Comparison of ENCODE assay signal across 3 cellular contexts in the genomic region with DNA sequence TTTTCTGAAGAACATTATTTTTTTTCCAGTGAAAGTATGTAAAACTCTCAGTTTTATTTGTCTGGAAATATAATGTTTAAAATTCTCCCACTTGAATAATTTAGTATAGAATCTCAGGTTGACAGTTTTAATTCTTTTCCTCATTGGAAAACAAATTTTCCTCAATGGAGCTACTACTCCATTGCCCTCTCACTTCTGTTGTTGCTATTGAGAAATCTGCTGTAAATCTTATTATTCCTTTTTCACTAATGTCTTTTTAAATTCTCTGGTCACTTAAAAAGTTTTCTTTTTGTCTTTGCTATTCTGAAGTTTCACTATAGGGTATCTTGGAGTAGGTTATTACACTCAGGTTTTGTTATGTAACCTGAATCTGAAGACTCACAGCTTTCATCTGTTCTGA.
TF ChIP-seq lines count a peak whose summit lies in the region.

No MANE protein-coding gene starts in this region.

TF ChIP-seq in HepG2, 621 proteins besides CTCF, POLR2A, EP300 and RAD21:
- TF ChIP-seq ZNF740 (CRISPR knock-in tag; IDR thresholded peaks at IDR 0.05) = no peak
- no peak for TF ChIP-seq ZNF180 (CRISPR knock-in tag; IDR thresholded peaks at IDR 0.05; ENCODE audit: borderline replicate concordance, low read depth)
- TF ChIP-seq ZNF317 (CRISPR knock-in tag; IDR thresholded peaks at IDR 0.05) = peak; percentile 99
- TF ChIP-seq ZNF607 (CRISPR knock-in tag; IDR thresholded peaks at IDR 0.05; ENCODE audit: borderline replicate concordance) = no peak
- no peak for TF ChIP-seq ZNF224 (CRISPR knock-in tag; IDR thresholded peaks at IDR 0.05)
- no peak for TF ChIP-seq PBX2 (CRISPR knock-in tag; IDR thresholded peaks at IDR 0.05)

TF ChIP-seq in WTC11, 78 proteins besides CTCF, POLR2A, EP300 and RAD21:
- TF ChIP-seq ZNF317 (CRISPR knock-in tag; IDR thresholded peaks at IDR 0.05; ENCODE audit: borderline replicate concordance, low read depth) (peak; percentile 77), GABPB1 (CRISPR knock-in tag; IDR thresholded peaks at IDR 0.05) (no peak)

TF ChIP-seq in GM12878, 131 proteins besides CTCF, POLR2A, EP300 and RAD21:
- no peak for TF ChIP-seq PAX5 (IDR thresholded peaks at IDR 0.05; ENCODE audit: borderline replicate concordance, low read depth, low read length)
- TF ChIP-seq CBX5 (IDR thresholded peaks at IDR 0.05; ENCODE audit: low read depth) = peak; percentile 75; the same call in 1 of the 2 replicates
